In the genomic region with DNA sequence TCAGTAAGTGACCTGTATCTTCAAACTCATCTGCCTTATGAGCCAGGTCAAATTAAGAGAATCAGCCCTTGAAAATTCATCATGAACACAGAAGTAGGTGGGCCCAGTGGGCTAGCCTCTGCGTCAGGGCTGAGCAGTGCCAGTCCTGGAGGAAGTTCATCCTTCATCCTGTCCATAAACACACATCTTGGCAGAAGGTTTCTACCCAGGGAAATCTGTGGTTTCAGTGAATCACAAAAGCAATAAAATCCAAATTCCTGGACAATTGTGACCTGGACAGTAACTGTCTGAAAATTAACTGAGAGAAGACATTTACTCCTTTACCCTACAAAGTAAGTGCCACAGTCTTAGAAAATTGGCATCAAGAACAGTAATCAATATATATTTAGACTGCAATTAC, we compare ENCODE assay signal across 17 cellular contexts.
DNase-seq lines count a peak whose midpoint lies in the region; ATAC-seq and TF ChIP-seq lines count a peak whose summit lies in the region.
"Had no signal": no experiment of that assay in that cellular context is flagged by ENCODE, and none has a peak within 500 bp of the region (broad histone marks: within the 10 kb centered on the region; RNA-seq: fewer than 3 reads in every experiment).

No MANE protein-coding gene starts in this region.

- no peaks in the 10 kb centered on the region for H3K27me3 Mint-ChIP-seq in activated T-cell treated with anti-CD3 and anti-CD28 coated beads, Interleukin-2, amount 50 U/mL, for 24 hours
- H3K27me3 Mint-ChIP-seq: activated CD4-positive, alpha-beta memory T cell treated with anti-CD3 and anti-CD28 coated beads, Interleukin-2, amount 10 ng/mL, durations not matched to agents 7 days and 5 days; activated naive CD4-positive, alpha-beta T cell treated with anti-CD3 and anti-CD28 coated beads, Interleukin-2, amount 50 U/mL, for 24 hours had no signal

- no peak for TF ChIP-seq CTCF in fibroblast of the aortic adventitia (IDR thresholded peaks at IDR 0.05; ENCODE audit: insufficient read depth, low read length)

- H3K36me3 Mint-ChIP-seq in activated T-cell treated with anti-CD3 and anti-CD28 coated beads, Interleukin-2, amount 50 U/mL, for 24 hours (ENCODE audit: low read depth) = peaks cover 27% of the 10 kb centered on the region
- H3K36me3 Mint-ChIP-seq: stimulated activated effector memory CD8-positive, alpha-beta T cell treated with anti-CD3 and anti-CD28 coated beads, Interleukin-12 subunit alpha, Interleukin-12 subunit beta, amount 100 ng/mL, for 72 hours had no signal

- no peaks in the 10 kb centered on the region for H3K9me3 Mint-ChIP-seq in activated T-cell treated with anti-CD3 and anti-CD28 coated beads, Interleukin-2, amount 50 U/mL, for 24 hours
- H3K9me3 Mint-ChIP-seq: activated CD4-positive, alpha-beta memory T cell treated with anti-CD3 and anti-CD28 coated beads, Interleukin-2, amount 10 ng/mL, durations not matched to agents 7 days and 5 days; activated naive CD4-positive, alpha-beta T cell treated with anti-CD3 and anti-CD28 coated beads, Interleukin-2, amount 50 U/mL, for 24 hours; stimulated activated effector memory CD8-positive, alpha-beta T cell treated with anti-CD3 and anti-CD28 coated beads, Interleukin-12 subunit alpha, Interleukin-12 subunit beta, amount 100 ng/mL, for 72 hours had no signal

- peak overlapping the region; percentile 55 for H3K27ac Mint-ChIP-seq in activated T-cell treated with anti-CD3 and anti-CD28 coated beads, Interleukin-2, amount 50 U/mL, for 24 hours
- H3K27ac Mint-ChIP-seq: activated CD4-positive, alpha-beta memory T cell treated with anti-CD3 and anti-CD28 coated beads, Interleukin-2, amount 10 ng/mL, durations not matched to agents 7 days and 5 days; activated naive CD4-positive, alpha-beta T cell treated with anti-CD3 and anti-CD28 coated beads, Interleukin-2, amount 50 U/mL, for 24 hours; stimulated activated effector memory CD8-positive, alpha-beta T cell treated with anti-CD3 and anti-CD28 coated beads, Interleukin-12 subunit alpha, Interleukin-12 subunit beta, amount 100 ng/mL, for 72 hours had no signal

- DNase-seq in activated T-cell treated with anti-CD3 and anti-CD28 coated beads, Interleukin-2, amount 50 U/mL, for 24 hours = no peak
- no peak for DNase-seq in activated T-cell treated with anti-CD3 and anti-CD28 coated beads, Interleukin-2, amount 50 U/mL, for 48 hours
- DNase-seq in T1000 (lab: John Stamatoyannopoulos, UW) = peak; percentile 41
- peak; percentile 81 for DNase-seq in fibroblast of the aortic adventitia (ENCODE audit: low read depth)
- peak; percentile 72 for DNase-seq in stromal cell of bone marrow (ENCODE audit: low read depth)
- DNase-seq in hypothalamus (lab: John Stamatoyannopoulos, UW) = no peak
- no peak for DNase-seq in COLO668 (lab: John Stamatoyannopoulos, UW; ENCODE audit: unreplicated experiment)
- DNase-seq: activated CD4-positive, alpha-beta memory T cell treated with anti-CD3 and anti-CD28 coated beads, Interleukin-2, amount 10 ng/mL, durations not matched to agents 7 days and 5 days; DMS53; head of caudate nucleus; NCI-H2107; ovary; T-helper 2 cell; uterus had no signal

- H3K4me1 Mint-ChIP-seq in activated T-cell treated with anti-CD3 and anti-CD28 coated beads, Interleukin-2, amount 50 U/mL, for 24 hours (ENCODE audit: low read depth) = peaks cover 44% of the 10 kb centered on the region

- no peak overlapping the region for H3K4me3 ChIP-seq in fibroblast of the aortic adventitia (ENCODE audit: low read depth, low read length)
- H3K4me3 ChIP-seq: ovary, uterus had no signal

- no peak overlapping the region for H3K4me3 Mint-ChIP-seq in activated T-cell treated with anti-CD3 and anti-CD28 coated beads, Interleukin-2, amount 50 U/mL, for 24 hours
- H3K4me3 Mint-ChIP-seq: activated CD4-positive, alpha-beta memory T cell treated with anti-CD3 and anti-CD28 coated beads, Interleukin-2, amount 10 ng/mL, durations not matched to agents 7 days and 5 days; activated naive CD4-positive, alpha-beta T cell treated with anti-CD3 and anti-CD28 coated beads, Interleukin-2, amount 50 U/mL, for 24 hours; stimulated activated effector memory CD8-positive, alpha-beta T cell treated with anti-CD3 and anti-CD28 coated beads, Interleukin-12 subunit alpha, Interleukin-12 subunit beta, amount 100 ng/mL, for 72 hours had no signal

- ATAC-seq in GM18868 (IDR thresholded peaks at IDR 0.05; ENCODE audit: unreplicated experiment) = no peak
- ATAC-seq: stimulated activated effector memory CD8-positive, alpha-beta T cell treated with anti-CD3 and anti-CD28 coated beads, Interleukin-12 subunit alpha, Interleukin-12 subunit beta, amount 100 ng/mL, for 72 hours had no signal

Comparison
In these comparisons a context has a peak if more than half of its experiments do, and no peak if none do; other contexts are left out.
1. DNase-seq: peak in T1000 (single experiment), fibroblast of the aortic adventitia (single experiment) and stromal cell of bone marrow (single experiment); none in activated T-cell treated with anti-CD3 and anti-CD28 coated beads, Interleukin-2, amount 50 U/mL, for 24 hours (single experiment), activated T-cell treated with anti-CD3 and anti-CD28 coated beads, Interleukin-2, amount 50 U/mL, for 48 hours (0 of 2), hypothalamus (0 of 51) and COLO668 (single experiment).